In the genomic region with DNA sequence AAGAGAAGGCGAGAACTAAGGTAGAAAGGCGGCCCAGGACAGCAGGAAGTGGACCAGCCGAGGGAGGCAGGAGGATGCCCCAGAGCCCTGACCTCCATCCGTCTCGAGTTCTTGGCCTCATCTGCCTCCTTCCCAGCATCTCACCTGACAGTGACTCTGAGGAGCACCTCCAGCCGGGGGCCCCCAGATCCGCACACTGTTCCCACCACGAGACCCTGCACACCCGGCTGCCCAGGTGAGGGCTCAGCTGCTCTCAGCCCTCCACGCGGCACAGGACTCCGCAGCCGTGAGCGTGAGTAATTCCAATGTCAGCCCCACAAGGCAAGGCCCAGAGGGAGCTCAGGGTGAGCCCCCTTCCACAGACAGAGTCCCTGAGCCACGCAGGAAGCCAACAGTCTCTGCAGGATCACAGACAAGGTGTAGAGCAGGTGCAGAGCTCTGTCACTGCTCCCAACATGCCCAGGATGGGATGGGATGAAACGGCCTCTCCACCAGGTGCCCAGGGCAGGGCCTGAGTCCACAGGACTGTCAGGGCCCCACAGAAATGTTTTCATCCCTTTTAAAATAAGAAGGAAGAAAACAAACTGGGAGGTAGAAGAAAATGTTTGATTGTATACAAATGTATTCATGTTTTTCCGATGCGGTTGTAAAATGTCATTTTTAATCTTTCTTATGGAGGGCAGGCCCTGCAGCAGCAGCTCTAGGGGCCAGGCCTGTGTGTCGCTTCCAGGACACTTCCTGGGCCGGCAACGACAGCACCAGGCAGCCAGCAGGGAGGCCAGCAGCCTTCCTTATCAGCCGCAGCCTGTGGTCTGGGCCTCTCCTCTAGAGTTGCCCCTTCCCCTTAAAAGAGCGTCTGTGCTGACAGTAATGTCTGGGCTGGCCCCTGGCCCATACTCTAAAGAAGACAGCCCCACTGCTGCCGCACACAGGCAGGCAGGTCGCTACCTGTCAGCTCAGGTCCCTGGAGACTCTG, we compare ENCODE assay signal across 17 cellular contexts.
DNase-seq lines count a peak whose midpoint lies in the region; ATAC-seq and TF ChIP-seq lines count a peak whose summit lies in the region.
"Had no signal": no experiment of that assay in that cellular context is flagged by ENCODE, and none has a peak within 500 bp of the region (broad histone marks: within the 10 kb centered on the region; RNA-seq: fewer than 3 reads in every experiment).

No MANE protein-coding gene starts in this region.

- no peaks in the 10 kb centered on the region for H3K36me3 Mint-ChIP-seq in T-helper 2 cell treated with Interferon-gamma antibody and Interleukin-4, amounts not matched to agents 5 μg/mL and 100 μg/mL, for 36 hours (ENCODE audit: low read depth)

- ATAC-seq in body of pancreas, result no peak
- no peak for ATAC-seq in HG02763 (IDR thresholded peaks at IDR 0.05; ENCODE audit: unreplicated experiment)

- DNase-seq in NCI-H748 (lab: John Stamatoyannopoulos, UW; ENCODE audit: unreplicated experiment), result peak; percentile 28
- no peak for DNase-seq in NCI-H748 treated with DMSO at 0.1 percent for 48 hours (lab: John Stamatoyannopoulos, UW)
- peak in 1 of 4 donors; percentile 1 for DNase-seq in body of pancreas
- DNase-seq in mesenteric fat pad (ENCODE audit: low spot score), result peak; percentile 84
- peak; percentile 47 to 61 for DNase-seq in suprapubic skin (ENCODE audit: low spot score in 2 of 2)
- no peak for DNase-seq in T-helper 2 cell treated with Interferon-gamma antibody and Interleukin-4, amounts not matched to agents 5 μg/mL and 100 μg/mL, for 36 hours (ENCODE audit: low spot score)
- no peak for DNase-seq in activated CD4-positive, CD25-positive, alpha-beta regulatory T cell (lab: John Stamatoyannopoulos, UW)
- DNase-seq: activated CD4-positive, alpha-beta T cell treated with anti-CD3 and anti-CD28 coated beads for 1 hour; activated CD8-positive, alpha-beta memory T cell treated with anti-CD3 and anti-CD28 coated beads, Interleukin-2, amount 50 U/mL, for 48 hours; activated naive CD4-positive, alpha-beta T cell; CD4-positive, alpha-beta T cell; MM.1S; substantia nigra had no signal

- no peak for TF ChIP-seq POLR2A in body of pancreas (IDR thresholded peaks at IDR 0.05)
- TF ChIP-seq POLR2A in suprapubic skin (IDR thresholded peaks at IDR 0.05), result no peak

- H3K27me3 Mint-ChIP-seq in T-helper 2 cell treated with Interferon-gamma antibody and Interleukin-4, amounts not matched to agents 5 μg/mL and 100 μg/mL, for 36 hours (ENCODE audit: low read depth), result no peaks in the 10 kb centered on the region
- H3K27me3 Mint-ChIP-seq: CD4-positive, alpha-beta T cell had no signal

- H3K36me3 ChIP-seq in body of pancreas (replicated peaks in 1 of 2; ENCODE audit: insufficient read depth in 1 of 2, low read depth in 2 of 2) (no peaks in the 10 kb centered on the region), suprapubic skin (no peaks in the 10 kb centered on the region)
- H3K36me3 ChIP-seq: heart left ventricle had no signal

- H3K9me3 ChIP-seq in body of pancreas, result no peaks in the 10 kb centered on the region
- no peaks in the 10 kb centered on the region for H3K9me3 ChIP-seq in suprapubic skin
- H3K9me3 ChIP-seq: heart left ventricle had no signal

- intact Hi-C loops in body of pancreas (cut with DNase I), result no loop called here

- no peak for TF ChIP-seq CTCF in body of pancreas (IDR thresholded peaks at IDR 0.05)
- TF ChIP-seq CTCF in suprapubic skin (IDR thresholded peaks at IDR 0.05), result no peak

- no peak overlapping the region for H3K27ac Mint-ChIP-seq in T-helper 2 cell treated with Interferon-gamma antibody and Interleukin-4, amounts not matched to agents 5 μg/mL and 100 μg/mL, for 36 hours
- H3K27ac Mint-ChIP-seq: CD4-positive, alpha-beta T cell; dendritic cell treated with granulocyte-macrophage colony-stimulating factor and Interleukin-4, amounts not matched to agents 40 ng/mL and 50 ng/mL, for 4 days; T-helper 1 cell treated with Interleukin-12 subunit alpha and Interleukin-12 subunit beta and Interleukin-4 antibody, amounts not matched to agents 30 μg/mL and 1 μg/mL, for 36 hours had no signal

- peaks cover 50% of the 10 kb centered on the region for H3K4me1 ChIP-seq in body of pancreas
- peaks cover 38% of the 10 kb centered on the region for H3K4me1 ChIP-seq in suprapubic skin

- H3K4me3 Mint-ChIP-seq in T-helper 2 cell treated with Interferon-gamma antibody and Interleukin-4, amounts not matched to agents 5 μg/mL and 100 μg/mL, for 36 hours, result no peak overlapping the region
- H3K4me3 Mint-ChIP-seq: CD4-positive, alpha-beta T cell; dendritic cell treated with granulocyte-macrophage colony-stimulating factor and Interleukin-4, amounts not matched to agents 40 ng/mL and 50 ng/mL, for 4 days; T-helper 1 cell treated with Interleukin-12 subunit alpha and Interleukin-12 subunit beta and Interleukin-4 antibody, amounts not matched to agents 30 μg/mL and 1 μg/mL, for 36 hours had no signal

- WGBS in body of pancreas, 2 donors, result 87 to 90% methylated on average over 20 to 24 of the region's 25 CpGs
- WGBS in suprapubic skin, result 71% methylated on average over 23 of the region's 25 CpGs

- peaks cover 4% of the 10 kb centered on the region for H3K4me1 Mint-ChIP-seq in T-helper 2 cell treated with Interferon-gamma antibody and Interleukin-4, amounts not matched to agents 5 μg/mL and 100 μg/mL, for 36 hours (ENCODE audit: low read depth)

- H3K27me3 ChIP-seq in body of pancreas (no peaks in the 10 kb centered on the region), suprapubic skin (peaks cover 29% of the 10 kb centered on the region)
- H3K27me3 ChIP-seq: heart left ventricle had no signal

- no peaks in the 10 kb centered on the region for H3K9me3 Mint-ChIP-seq in T-helper 2 cell treated with Interferon-gamma antibody and Interleukin-4, amounts not matched to agents 5 μg/mL and 100 μg/mL, for 36 hours
- H3K9me3 Mint-ChIP-seq: CD4-positive, alpha-beta T cell; dendritic cell treated with granulocyte-macrophage colony-stimulating factor and Interleukin-4, amounts not matched to agents 40 ng/mL and 50 ng/mL, for 4 days; T-helper 1 cell treated with Interleukin-12 subunit alpha and Interleukin-12 subunit beta and Interleukin-4 antibody, amounts not matched to agents 30 μg/mL and 1 μg/mL, for 36 hours had no signal

- TF ChIP-seq EP300 in suprapubic skin (IDR thresholded peaks at IDR 0.05), result no peak

- H3K4me3 ChIP-seq in body of pancreas, result no peak overlapping the region
- H3K4me3 ChIP-seq in suprapubic skin, result no peak overlapping the region
- H3K4me3 ChIP-seq: heart left ventricle had no signal

- H3K27ac ChIP-seq in body of pancreas (peak overlapping the region; percentile 20 to 92 (median 70)), suprapubic skin (peak overlapping the region; percentile 91)

Comparison
In these comparisons a context has a peak if more than half of its experiments do, and no peak if none do; other contexts are left out.
1. DNase-seq: peak in NCI-H748 (single experiment), mesenteric fat pad (single experiment) and suprapubic skin (2 of 2); none in NCI-H748 treated with DMSO at 0.1 percent for 48 hours (single experiment), T-helper 2 cell treated with Interferon-gamma antibody and Interleukin-4, amounts not matched to agents 5 μg/mL and 100 μg/mL, for 36 hours (single experiment) and activated CD4-positive, CD25-positive, alpha-beta regulatory T cell (0 of 4).